ENCODE assay signal across 25 cellular contexts in genomic region chr1:33275706-33276572, GRCh38. TPM values are rescaled to one million over a fixed set of nuclear protein-coding genes. Genes with fewer than 3 reads are reported as not detected.
DNase-seq lines count a peak whose midpoint lies in the region; ATAC-seq, FAIRE-seq and TF ChIP-seq lines count a peak whose summit lies in the region.
"Had no signal": no experiment of that assay in that cellular context is flagged by ENCODE, and none has a peak within 500 bp of the region (broad histone marks: within the 10 kb centered on the region; RNA-seq: fewer than 3 reads in every experiment).

No MANE protein-coding gene starts in this region.

- in situ Hi-C loops in HepG2 (cut with HindIII; ENCODE audit: extremely low pct_ligation_motif_present, low pct_unique_long_range_greater_than_20kb) = no loop called here

- H3K79me2 ChIP-seq in HepG2 (ENCODE audit: insufficient read depth, low read length) (no peaks in the 10 kb centered on the region), osteoblast (ENCODE audit: insufficient read depth, low read length) (peaks cover 25% of the 10 kb centered on the region)

- no peaks in the 10 kb centered on the region for H3K27me3 Mint-ChIP-seq in activated T-cell treated with anti-CD3 and anti-CD28 coated beads, Interleukin-2, amount 50 U/mL, for 72 hours (ENCODE audit: low read depth)
- H3K27me3 Mint-ChIP-seq: CD4-positive, CD25-positive, alpha-beta regulatory T cell had no signal

- POLR2A ChIA-PET in HepG2 (lab: Yijun Ruan, JAX) = no interaction called here

- H3K4me2 ChIP-seq in HepG2 (ENCODE audit: low read depth, low read length) (no peak overlapping the region), osteoblast (ENCODE audit: insufficient read depth, low read length) (no peak overlapping the region)
- H3K4me2 ChIP-seq: BLaER1 had no signal

- H3K27me3 ChIP-seq in left ventricle myocardium inferior (ENCODE audit: low read depth) (no peaks in the 10 kb centered on the region), HepG2 (ENCODE audit: control insufficient read depth in 1 of 2, insufficient read depth in 2 of 2, low read length in 2 of 2) (no peaks in the 10 kb centered on the region), osteoblast (ENCODE audit: insufficient read depth, low read length) (no peaks in the 10 kb centered on the region), upper lobe of right lung (no peaks in the 10 kb centered on the region)
- H3K27me3 ChIP-seq: BLaER1, SJCRH30 had no signal

- H3K36me3 Mint-ChIP-seq in activated T-cell treated with anti-CD3 and anti-CD28 coated beads, Interleukin-2, amount 50 U/mL, for 72 hours (ENCODE audit: insufficient read depth in 2 of 2) = peaks cover 0 to 2% of the 10 kb centered on the region in 2 donors

- H2AFZ ChIP-seq in HepG2 (ENCODE audit: low read length) (no peak overlapping the region), osteoblast (ENCODE audit: low read length) (no peak overlapping the region)
- H2AFZ ChIP-seq: GM23248 had no signal

- H3K4me1 Mint-ChIP-seq in activated T-cell treated with anti-CD3 and anti-CD28 coated beads, Interleukin-2, amount 50 U/mL, for 72 hours (ENCODE audit: low read depth) = peaks cover 19% of the 10 kb centered on the region

- TF ChIP-seq POLR2A in HepG2 (IDR thresholded peaks at IDR 0.05; ENCODE audit: insufficient read depth in 1 of 2, low read depth in 2 of 2, low read length in 2 of 2) = no peak

- peaks cover 47% of the 10 kb centered on the region for H3K36me3 ChIP-seq in left ventricle myocardium inferior
- peaks cover 0 to 17% of the 10 kb centered on the region in 2 experiments; a peak in 4 of 5 replicates for H3K36me3 ChIP-seq in HepG2 (replicated peaks in 1 of 2; ENCODE audit: control insufficient read depth in 1 of 2, insufficient read depth in 2 of 2, low read length in 2 of 2)
- peaks cover 13% of the 10 kb centered on the region for H3K36me3 ChIP-seq in osteoblast (ENCODE audit: insufficient read depth, low read length)
- peaks cover 39% of the 10 kb centered on the region for H3K36me3 ChIP-seq in upper lobe of right lung

- H4K20me1 ChIP-seq in HepG2 (ENCODE audit: insufficient read depth, low read length) (no peaks in the 10 kb centered on the region), osteoblast (ENCODE audit: insufficient read depth, low read length) (peaks cover 34% of the 10 kb centered on the region)

- H3K4me1 ChIP-seq in left ventricle myocardium inferior = peaks cover 39% of the 10 kb centered on the region
- peaks cover 12% of the 10 kb centered on the region for H3K4me1 ChIP-seq in HepG2 (ENCODE audit: insufficient read depth, low read length)
- H3K4me1 ChIP-seq in osteoblast (ENCODE audit: insufficient read depth, low read length) = no peaks in the 10 kb centered on the region
- no peaks in the 10 kb centered on the region for H3K4me1 ChIP-seq in upper lobe of right lung
- H3K4me1 ChIP-seq: SJCRH30 had no signal

- no peak overlapping the region for H3K27ac Mint-ChIP-seq in activated T-cell treated with anti-CD3 and anti-CD28 coated beads, Interleukin-2, amount 50 U/mL, for 72 hours

- no peak for TF ChIP-seq RAD21 in HepG2 (CRISPR knock-in tag; IDR thresholded peaks at IDR 0.05)

- DNase-seq in cardiac septum (ENCODE audit: low spot score) (peak; percentile 51), left ventricle myocardium inferior (no peak), HepG2 (ENCODE audit: low spot score) (no peak), osteoblast (ENCODE audit: insufficient read length, low spot score, missing footprints) (peak; percentile 45), upper lobe of right lung (peak; percentile 51), pons (ENCODE audit: low spot score) (no peak), SHP77 treated with DMSO at 0.1 percent for 48 hours (lab: John Stamatoyannopoulos, UW) (no peak)
- no peak for DNase-seq in activated T-cell treated with anti-CD3 and anti-CD28 coated beads, Interleukin-2, amount 50 U/mL, for 72 hours
- DNase-seq: CD4-positive, CD25-positive, alpha-beta regulatory T cell; DMS153; DND-41; GM23248; H9; Kasumi-1; NCI-H2029; NCI-H446; NCI-H524 treated with DMSO at 0.1 percent for 48 hours; NCI-H774; PC-3; SJCRH30 had no signal

- no peak overlapping the region for H3K9ac ChIP-seq in HepG2 (ENCODE audit: insufficient read depth, low read depth, low read length)
- H3K9ac ChIP-seq: BLaER1, GM23248 had no signal

- no peaks in the 10 kb centered on the region for H3K9me3 Mint-ChIP-seq in activated T-cell treated with anti-CD3 and anti-CD28 coated beads, Interleukin-2, amount 50 U/mL, for 72 hours
- H3K9me3 Mint-ChIP-seq: CD4-positive, CD25-positive, alpha-beta regulatory T cell; H9 had no signal

- H3K4me3 ChIP-seq in left ventricle myocardium inferior (no peak overlapping the region), HepG2 (replicated peaks in 1 of 3; ENCODE audit: insufficient read depth in 1 of 3, low read depth in 2 of 3, low read length in 3 of 3) (no peak overlapping the region), osteoblast (ENCODE audit: insufficient read depth, low read length) (no peak overlapping the region), upper lobe of right lung (no peak overlapping the region)
- H3K4me3 ChIP-seq: BLaER1, GM23248, SJCRH30 had no signal

- WGBS in HepG2 (ENCODE audit: low lambda C conversion rate) = 97% methylated on average over 32 of the region's 45 CpGs

- H3K9me3 ChIP-seq in left ventricle myocardium inferior (replicated peaks) (no peaks in the 10 kb centered on the region), HepG2 (ENCODE audit: low read length) (no peaks in the 10 kb centered on the region), osteoblast (ENCODE audit: low read depth, low read length) (no peaks in the 10 kb centered on the region), upper lobe of right lung (no peaks in the 10 kb centered on the region)
- H3K9me3 ChIP-seq: BLaER1, SJCRH30 had no signal

- TF ChIP-seq CTCF in left ventricle myocardium inferior (IDR thresholded peaks at IDR 0.05; ENCODE audit: borderline replicate concordance) (no peak), HepG2 (CRISPR knock-in tag; IDR thresholded peaks at IDR 0.05) (no peak), osteoblast (IDR thresholded peaks at IDR 0.05; ENCODE audit: extremely low read depth, low read depth, low read length) (no peak), upper lobe of right lung (IDR thresholded peaks at IDR 0.05) (no peak)

- no peak for TF ChIP-seq EP300 in HepG2 (IDR thresholded peaks at IDR 0.05; ENCODE audit: low read depth in 2 of 2, low read length in 2 of 2)
- TF ChIP-seq EP300 in HepG2 (CRISPR knock-in tag; IDR thresholded peaks at IDR 0.05; ENCODE audit: borderline replicate concordance) = no peak

- no peak overlapping the region for H3K4me3 Mint-ChIP-seq in activated T-cell treated with anti-CD3 and anti-CD28 coated beads, Interleukin-2, amount 50 U/mL, for 72 hours
- H3K4me3 Mint-ChIP-seq: CD4-positive, CD25-positive, alpha-beta regulatory T cell; H9 had no signal

- no peak for FAIRE-seq in HepG2 (lab: Jason Lieb, UNC)
- FAIRE-seq: A204.1, GM18507 had no signal

- CTCF ChIA-PET in HepG2 (lab: Yijun Ruan, JAX; ENCODE audit: low intra/inter-chr PET ratio, low total read pairs) = no interaction called here

- no TSS peak for BruUV-seq in HepG2 (replicated peaks; lab: Mats Ljungman, UMichigan)

- H3K27ac ChIP-seq in left ventricle myocardium inferior (replicated peaks) (no peak overlapping the region), HepG2 (ENCODE audit: extremely low read length, insufficient read depth, low read length) (no peak overlapping the region), osteoblast (ENCODE audit: low read depth, low read length) (no peak overlapping the region), upper lobe of right lung (no peak overlapping the region)
- H3K27ac ChIP-seq: BLaER1, GM23248, SJCRH30 had no signal

- intact Hi-C loops in cardiac septum (cut with DNase I) (no loop called here), left ventricle myocardium inferior (cut with micrococcal nuclease) (loop anchor here (10.0 kb wide), 1 partner anchor 51 kb away; no protein-coding TSS in a partner anchor), HepG2 (cut with micrococcal nuclease; ENCODE audit: unreplicated experiment) (no loop called here), upper lobe of right lung (cut with DNase I) (no loop called here)

- ATAC-seq in HepG2 (no peak), upper lobe of right lung (no peak)
- ATAC-seq in activated T-cell treated with anti-CD3 and anti-CD28 coated beads, Interleukin-2, amount 50 U/mL, for 72 hours (replicated peaks in 1 of 2) = no peak
- ATAC-seq: PC-3 had no signal

RNA-seq across cellular contexts. Expression of gene ZNF362, which starts 19.6 kb away (rescaled TPM):
- 30.3 TPM for total RNA-seq in cardiac septum
- total RNA-seq in left ventricle myocardium inferior = 32.4 TPM
- total RNA-seq in HepG2 (2016; rRNA removed; fragmentation: Illumina TruSeq; extraction: Trizol) = 8.3 TPM in 2 replicates
- total RNA-seq in HepG2 (2016; cell fraction: cytosol; rRNA removed; fragmentation: Illumina TruSeq; extraction: Trizol; ENCODE audit: low read depth) = 6.7 and 7.0 TPM in 2 replicates
- total RNA-seq in HepG2 (2016; cell fraction: insoluble cytoplasmic fraction; rRNA removed; fragmentation: Illumina TruSeq; extraction: Trizol) = 7.8 and 9.0 TPM in 2 replicates
- 16.5 and 17.3 TPM in 2 replicates for total RNA-seq in HepG2 (2016; cell fraction: membrane; rRNA removed; fragmentation: Illumina TruSeq; extraction: Trizol)
- 6.2 and 7.0 TPM in 2 replicates for total RNA-seq in HepG2 (2016; cell fraction: nucleus; rRNA removed; fragmentation: Illumina TruSeq; extraction: Trizol)
- 14.2 and 16.6 TPM in 2 replicates for polyA plus RNA-seq in HepG2 (2011; rRNA removed)
- polyA plus RNA-seq in HepG2 (2011; cell fraction: cytosol; rRNA removed) = 5.7 and 9.0 TPM in 2 replicates
- 18.1 and 28.2 TPM in 2 replicates for polyA plus RNA-seq in HepG2 (2011; cell fraction: nucleus; rRNA removed)
- 14.1 and 14.8 TPM in 2 replicates for polyA plus RNA-seq in HepG2 (2012)
- polyA plus RNA-seq in HepG2 (2016; cell fraction: cytosol; fragmentation: Illumina TruSeq; extraction: Trizol; ENCODE audit: low read depth) = 9.7 and 10.9 TPM in 2 replicates
- polyA plus RNA-seq in HepG2 (2016; cell fraction: insoluble cytoplasmic fraction; fragmentation: Illumina TruSeq; extraction: Trizol; ENCODE audit: low read depth) = 16.7 and 21.5 TPM in 2 replicates
- 25.7 and 28.3 TPM in 2 replicates for polyA plus RNA-seq in HepG2 (2016; cell fraction: membrane; fragmentation: Illumina TruSeq; extraction: Trizol; ENCODE audit: low read depth)
- 26.0 and 26.9 TPM in 2 replicates for polyA plus RNA-seq in HepG2 (2016; cell fraction: nucleus; fragmentation: Illumina TruSeq; extraction: Trizol; ENCODE audit: insufficient read depth, low read depth)
- 11.9 and 29.1 TPM in 2 replicates for polyA minus RNA-seq in HepG2 (2011; rRNA and poly(A)+ RNA removed; ENCODE audit: low replicate concordance)
- polyA minus RNA-seq in HepG2 (2011; cell fraction: cytosol; rRNA and poly(A)+ RNA removed) = 9.2 and 12.5 TPM in 2 replicates
- 6.3 and 7.6 TPM in 2 replicates for polyA minus RNA-seq in HepG2 (2011; cell fraction: nucleus; rRNA and poly(A)+ RNA removed)
- total RNA-seq in osteoblast = 13.4 and 18.9 TPM in 2 replicates
- 31.8 TPM for total RNA-seq in upper lobe of right lung
- 10 to 100 TPM; 16.9 to 23.9 TPM for total RNA-seq in activated T-cell treated with anti-CD3 and anti-CD28 coated beads, Interleukin-2, amount 50 U/mL, for 72 hours

RNA-seq across cellular contexts. Expression of gene A3GALT2, which starts 45.0 kb away (rescaled TPM):
- total RNA-seq in cardiac septum (not detected), left ventricle myocardium inferior (not detected), HepG2 (2016; rRNA removed; fragmentation: Illumina TruSeq; extraction: Trizol) (not detected in 2 replicates), osteoblast (under 0.01 TPM in 1 of 2 replicates, not detected in the other), upper lobe of right lung (not detected)
- not detected in 2 replicates for total RNA-seq in HepG2 (2016; cell fraction: cytosol; rRNA removed; fragmentation: Illumina TruSeq; extraction: Trizol; ENCODE audit: low read depth)
- total RNA-seq in HepG2 (2016; cell fraction: insoluble cytoplasmic fraction; rRNA removed; fragmentation: Illumina TruSeq; extraction: Trizol) = not detected in 2 replicates
- not detected in 2 replicates for total RNA-seq in HepG2 (2016; cell fraction: membrane; rRNA removed; fragmentation: Illumina TruSeq; extraction: Trizol)
- total RNA-seq in HepG2 (2016; cell fraction: nucleus; rRNA removed; fragmentation: Illumina TruSeq; extraction: Trizol) = not detected in 2 replicates
- not detected in 2 replicates for polyA plus RNA-seq in HepG2 (2011; rRNA removed)
- not detected in 2 replicates for polyA plus RNA-seq in HepG2 (2011; cell fraction: cytosol; rRNA removed)
- polyA plus RNA-seq in HepG2 (2011; cell fraction: nucleus; rRNA removed) = not detected in 2 replicates
- polyA plus RNA-seq in HepG2 (2012) = not detected in 2 replicates
- polyA plus RNA-seq in HepG2 (2016; cell fraction: cytosol; fragmentation: Illumina TruSeq; extraction: Trizol; ENCODE audit: low read depth) = not detected in 2 replicates
- not detected in 2 replicates for polyA plus RNA-seq in HepG2 (2016; cell fraction: insoluble cytoplasmic fraction; fragmentation: Illumina TruSeq; extraction: Trizol; ENCODE audit: low read depth)
- polyA plus RNA-seq in HepG2 (2016; cell fraction: membrane; fragmentation: Illumina TruSeq; extraction: Trizol; ENCODE audit: low read depth) = not detected in 2 replicates
- not detected in 2 replicates for polyA plus RNA-seq in HepG2 (2016; cell fraction: nucleus; fragmentation: Illumina TruSeq; extraction: Trizol; ENCODE audit: insufficient read depth, low read depth)
- polyA minus RNA-seq in HepG2 (2011; rRNA and poly(A)+ RNA removed; ENCODE audit: low replicate concordance) = not detected in 2 replicates
- not detected in 2 replicates for polyA minus RNA-seq in HepG2 (2011; cell fraction: cytosol; rRNA and poly(A)+ RNA removed)
- not detected in 2 replicates for polyA minus RNA-seq in HepG2 (2011; cell fraction: nucleus; rRNA and poly(A)+ RNA removed)
- total RNA-seq in activated T-cell treated with anti-CD3 and anti-CD28 coated beads, Interleukin-2, amount 50 U/mL, for 72 hours = not detected
- total RNA-seq: CD4-positive, CD25-positive, alpha-beta regulatory T cell; GM23248; H9; M059J; PC-3; SJCRH30 had no signal
- polyA plus RNA-seq: AG04450; CD4-positive, CD25-positive, alpha-beta regulatory T cell; GM23248 had no signal

Comparison
In these comparisons a context has a peak if more than half of its experiments do, and no peak if none do; other contexts are left out.
1. DNase-seq: peak in cardiac septum (single experiment), osteoblast (single experiment) and upper lobe of right lung (single experiment); none in left ventricle myocardium inferior (single experiment), HepG2 (single experiment), pons (single experiment), SHP77 treated with DMSO at 0.1 percent for 48 hours (single experiment) and activated T-cell treated with anti-CD3 and anti-CD28 coated beads, Interleukin-2, amount 50 U/mL, for 72 hours (0 of 2).